In genomic region chr22:36764641-36765040, GRCh38 we compare ENCODE assay signal across 19 cellular contexts. TPM values are rescaled to one million over a fixed set of nuclear protein-coding genes. Genes with fewer than 3 reads are reported as not detected.
DNase-seq lines count a peak whose midpoint lies in the region; ATAC-seq and TF ChIP-seq lines count a peak whose summit lies in the region.
"Had no signal": no experiment of that assay in that cellular context is flagged by ENCODE, and none has a peak within 500 bp of the region (broad histone marks: within the 10 kb centered on the region; RNA-seq: fewer than 3 reads in every experiment).

No MANE protein-coding gene starts in this region.

- H3K9me3 ChIP-seq in suprapubic skin: no peaks in the 10 kb centered on the region
- H3K9me3 ChIP-seq: SJCRH30 had no signal

- no peaks in the 10 kb centered on the region for H3K9me3 Mint-ChIP-seq in chondrocyte (ENCODE audit: low read depth)

- POLR2A ChIA-PET in RWPE1 (lab: Yijun Ruan, JAX; ENCODE audit: low non-redundant PET): no interaction called here

- H3K27ac Mint-ChIP-seq in chondrocyte (ENCODE audit: unreplicated experiment): no peak overlapping the region

- H3K4me1 ChIP-seq in suprapubic skin: peaks cover 11% of the 10 kb centered on the region
- H3K4me1 ChIP-seq: SJCRH30 had no signal

- ATAC-seq in GM19463 (IDR thresholded peaks at IDR 0.05; ENCODE audit: unreplicated experiment): no peak
- no peak for ATAC-seq in HG02870 (IDR thresholded peaks at IDR 0.05; ENCODE audit: unreplicated experiment)
- no peak for ATAC-seq in SK-N-SH treated with all-trans-retinoic acid at 6 μM for 48 hours

- no peak for DNase-seq in RWPE1 (ENCODE audit: low spot score)
- peak; percentile 28 for DNase-seq in chondrocyte (ENCODE audit: low spot score)
- DNase-seq in suprapubic skin (ENCODE audit: low spot score in 2 of 2): peak; percentile 17 to 61
- DNase-seq: C1 segment of cervical spinal cord, DMS79, IMR-90, MM.1S, NCI-H1092, NCI-H146, NCI-H2029 treated with DMSO at 0.1 percent for 48 hours, NCI-H2171, NCI-H526, PC-3, RPMI8226, SJCRH30 had no signal

- peaks cover 17% of the 10 kb centered on the region for H3K36me3 ChIP-seq in suprapubic skin
- H3K36me3 ChIP-seq: SJCRH30 had no signal

- TF ChIP-seq POLR2A in suprapubic skin (IDR thresholded peaks at IDR 0.05): no peak

- TF ChIP-seq EP300 in suprapubic skin (IDR thresholded peaks at IDR 0.05): no peak

- no peaks in the 10 kb centered on the region for H3K27me3 Mint-ChIP-seq in chondrocyte (ENCODE audit: low read depth)

- H3K4me1 Mint-ChIP-seq in chondrocyte (ENCODE audit: low read depth): peaks cover 9% of the 10 kb centered on the region

- WGBS in suprapubic skin: 81% methylated on average over 6 of the region's 6 CpGs

- H3K36me3 Mint-ChIP-seq in chondrocyte (ENCODE audit: low read depth): peaks cover 8% of the 10 kb centered on the region

- no peak for TF ChIP-seq CTCF in RWPE1 (conservative IDR thresholded peaks at IDR 0.05; ENCODE audit: low read depth)
- TF ChIP-seq CTCF in chondrocyte (IDR thresholded peaks at IDR 0.05): no peak
- TF ChIP-seq CTCF in suprapubic skin (IDR thresholded peaks at IDR 0.05): no peak

- H3K27ac ChIP-seq in RWPE1: peak overlapping the region; percentile 91
- peak overlapping the region; percentile 48 for H3K27ac ChIP-seq in layer of hippocampus (ENCODE audit: low read depth, low read length)
- no peak overlapping the region for H3K27ac ChIP-seq in suprapubic skin
- H3K27ac ChIP-seq: SJCRH30 had no signal

- H3K27me3 ChIP-seq in layer of hippocampus (ENCODE audit: control insufficient read depth, insufficient read depth, low read length) (no peaks in the 10 kb centered on the region), suprapubic skin (no peaks in the 10 kb centered on the region)

- CTCF ChIA-PET in RWPE1 (lab: Yijun Ruan, JAX): no interaction called here

- no peak overlapping the region for H3K4me3 Mint-ChIP-seq in chondrocyte (ENCODE audit: unreplicated experiment)

- no peak overlapping the region for H3K4me3 ChIP-seq in suprapubic skin
- H3K4me3 ChIP-seq: SJCRH30 had no signal

TF ChIP-seq in SK-N-SH treated with all-trans-retinoic acid at 6 μM for 48 hours, 23 proteins besides CTCF, POLR2A, EP300 and RAD21:
- TF ChIP-seq GLIS3 (CRISPR knock-in tag; IDR thresholded peaks at IDR 0.05): no peak

RNA-seq across cellular contexts. Expression of gene IFT27, which starts 11.3 kb away (rescaled TPM):
- total RNA-seq in chondrocyte (23.0 to 31.4 TPM (median 24.4 TPM) in 3 replicates), suprapubic skin (10 to 100 TPM in 2 of 4 donors, 1 to 10 TPM in 2; 8.2 to 29.0 (median 17.7) TPM)

RNA-seq across cellular contexts. Expression of gene PVALB, which starts 52.2 kb away (rescaled TPM):
- not detected in 3 replicates for total RNA-seq in chondrocyte
- total RNA-seq in suprapubic skin: not detected
- total RNA-seq: IMR-90, PC-3 had no signal
